28 cellular contexts compared by ENCODE assay signal in genomic region chr7:26624431-26624830, GRCh38.
"Had no signal": no experiment of that assay in that cellular context is flagged by ENCODE, and none has a peak within 500 bp of the region (broad histone marks: within the 10 kb centered on the region; RNA-seq: fewer than 3 reads in every experiment).

No MANE protein-coding gene starts in this region.

- H3K4me1 ChIP-seq: heart right ventricle, right atrium auricular region, right lobe of liver, stomach, testis, thyroid gland, transverse colon, upper lobe of right lung, uterus had no signal

- H3K4me2 ChIP-seq: hepatocyte, smooth muscle cell had no signal

- H3K27ac ChIP-seq: heart right ventricle, hepatocyte, left ventricle myocardium inferior, neutrophil, ovary, right atrium auricular region, right lobe of liver, stomach, testis, thyroid gland, transverse colon, upper lobe of right lung, uterus had no signal

- ATAC-seq: mucosa of descending colon; naive thymus-derived CD4-positive, alpha-beta T cell; natural killer cell treated with Interleukin-12 subunit alpha and Interleukin-12 subunit beta and Interleukin-15 and Interleukin-18, amount 100 ng/mL, for 72 hours; right lobe of liver; stimulated activated naive B cell treated with anti-CD40 and anti-IgM and Interleukin-4, amounts not matched to agents 10 μg/mL and 1 μg/mL and 100 μg/mL, for 72 hours; stimulated activated naive CD8-positive, alpha-beta T cell treated with anti-CD3 and anti-CD28 coated beads, Interleukin-15, Interleukin-2, amounts not matched to agents 100 U/mL and 50 U/mL, for 24 hours; upper lobe of right lung had no signal

- H3K9me3 ChIP-seq: heart right ventricle, left ventricle myocardium inferior, mucosa of descending colon, neutrophil, ovary, right atrium auricular region, right lobe of liver, stomach, testis, thyroid gland, transverse colon, upper lobe of right lung, uterus had no signal

- H3K79me2 ChIP-seq: hepatocyte had no signal

- H3K27me3 ChIP-seq: hepatocyte, neutrophil, ovary, right atrium auricular region, right lobe of liver, stomach, testis, thyroid gland, transverse colon, upper lobe of right lung, uterus had no signal

- H3K4me3 ChIP-seq: heart right ventricle, hepatocyte, left ventricle myocardium inferior, lung, mucosa of descending colon, ovary, right atrium auricular region, right lobe of liver, smooth muscle cell, stomach, testis, thyroid gland, transverse colon, upper lobe of right lung, uterus had no signal

- DNase-seq: heart right ventricle; islet precursor cell; left ventricle myocardium inferior; mesendoderm; midbrain; mucosa of descending colon; naive thymus-derived CD4-positive, alpha-beta T cell; occipital lobe; ovary; right lobe of liver; stimulated activated CD4-positive, alpha-beta T cell treated with anti-CD3 and anti-CD28 coated beads, Interleukin-1b, Interleukin-23, amount 100 ng/mL, for 48 hours; stimulated activated CD4-positive, alpha-beta T cell treated with anti-CD3 and anti-CD28 coated beads, Interleukin-2, amount 100 ng/mL, for 48 hours; stimulated activated CD4-positive, alpha-beta T cell treated with anti-CD3 and anti-CD28 coated beads, Interleukin-4, amount 100 ng/mL, for 4 hours; stimulated activated CD8-positive, alpha-beta memory T cell treated with anti-CD3 and anti-CD28 coated beads, Interleukin-4, amount 100 ng/mL, for 48 hours; stimulated activated naive B cell treated with anti-CD40 and anti-IgM and Interleukin-4, amounts not matched to agents 10 μg/mL and 1 μg/mL and 100 μg/mL, for 72 hours; stimulated activated naive CD8-positive, alpha-beta T cell treated with anti-CD3 and anti-CD28 coated beads, Interleukin-15, Interleukin-2, amounts not matched to agents 100 U/mL and 50 U/mL, for 24 hours; stomach; testis; thyroid gland; transverse colon; upper lobe of right lung; uterus had no signal

- H3K36me3 ChIP-seq: heart right ventricle, left ventricle myocardium inferior, neutrophil, ovary, right atrium auricular region, right lobe of liver, stomach, thyroid gland, transverse colon, upper lobe of right lung, uterus had no signal

- H2AFZ ChIP-seq: hepatocyte had no signal
